8 cellular contexts compared by ENCODE assay signal in the genomic region with DNA sequence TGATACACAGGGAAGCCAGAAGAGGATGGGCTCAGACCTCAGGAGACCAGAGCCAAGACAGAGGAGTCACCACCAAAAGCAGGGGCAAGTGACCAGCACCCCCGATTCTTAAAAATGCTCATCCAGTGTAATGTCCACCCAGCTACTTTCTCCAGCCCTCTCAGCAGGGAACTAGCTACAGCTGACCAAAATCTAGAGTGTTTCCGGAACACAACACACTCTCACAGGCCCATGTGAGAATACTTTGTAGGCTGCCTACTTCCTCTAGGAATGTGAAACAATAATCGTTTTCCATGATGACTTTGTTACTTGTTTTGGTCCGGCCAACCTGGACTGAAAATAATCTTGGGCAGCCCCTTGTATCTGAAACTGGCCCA. TPM values are rescaled to one million over a fixed set of nuclear protein-coding genes. Genes with fewer than 3 reads are reported as not detected.
DNase-seq lines count a peak whose midpoint lies in the region; ATAC-seq and TF ChIP-seq lines count a peak whose summit lies in the region.

No MANE protein-coding gene starts in this region.

- no peak for TF ChIP-seq CTCF in activated B cell treated with CpG ODN at 0.5 μM for 24 hours (IDR thresholded peaks at IDR 0.05)
- no peak for TF ChIP-seq CTCF in liver (IDR thresholded peaks at IDR 0.05; ENCODE audit: low read depth, low read length, missing input control)

- peak overlapping the region; percentile 75 to 77 for H3K27ac ChIP-seq in liver (ENCODE audit: low read depth in 1 of 2, low read length in 2 of 2)

- 72% methylated on average over 4 of the region's 4 CpGs for WGBS in liver

- H3K4me3 ChIP-seq in liver (ENCODE audit: low read depth in 1 of 3, low read length in 3 of 3) = no peak overlapping the region

- no peaks in the 10 kb centered on the region for H3K9me3 ChIP-seq in liver (ENCODE audit: control insufficient read depth in 4 of 4, low read length in 3 of 4)

- H3K27me3 Mint-ChIP-seq in activated B cell treated with CpG ODN at 0.5 μM for 24 hours = no peaks in the 10 kb centered on the region

- peaks cover 0 to 13% (median 9%) of the 10 kb centered on the region in 4 donors for H3K36me3 ChIP-seq in liver (ENCODE audit: control insufficient read depth in 4 of 4, insufficient read depth in 3 of 4, low read depth in 1 of 4, low read length in 3 of 4)

- peaks cover 92% of the 10 kb centered on the region for H3K4me1 Mint-ChIP-seq in activated B cell treated with CpG ODN at 0.5 μM for 24 hours

- H3K27me3 ChIP-seq in liver (ENCODE audit: control insufficient read depth in 4 of 4, insufficient read depth in 4 of 4, low read length in 3 of 4) = no peaks in the 10 kb centered on the region

- DNase-seq in CD1c-positive myeloid dendritic cell (ENCODE audit: extremely low spot score) (peak; percentile 58), activated B cell treated with CpG ODN at 0.5 μM for 24 hours (no peak), UCSD-AML1 (lab: John Stamatoyannopoulos, UW; ENCODE audit: unreplicated experiment) (no peak), COLO668 (lab: John Stamatoyannopoulos, UW; ENCODE audit: unreplicated experiment) (no peak)

- intact Hi-C loops in activated B cell treated with CpG ODN at 0.5 μM for 24 hours (cut with micrococcal nuclease) = loop anchor here (1.0 to 5.0 kb wide), 14 partner anchors 15 to 517 kb away; partner anchors contain the start of genes ANAPC16, ASCC1, PSAP and SLC29A3

- peak overlapping the region; percentile 79 for H3K4me3 Mint-ChIP-seq in activated B cell treated with CpG ODN at 0.5 μM for 24 hours

- peaks cover 22% of the 10 kb centered on the region for H3K36me3 Mint-ChIP-seq in activated B cell treated with CpG ODN at 0.5 μM for 24 hours (ENCODE audit: low read depth)

- no peak overlapping the region for H3K9ac ChIP-seq in liver (ENCODE audit: low read depth in 1 of 2, low read length in 2 of 2)

- POLR2A ChIA-PET in activated B cell treated with CpG ODN at 0.5 μM for 24 hours (lab: Charles Lee) = interaction anchor here (0.6 to 8.5 kb wide), 18 partner anchors 9 to 495 kb away, joined by 3 to 125 read pairs (median 4); partner anchors contain the start of genes PSAP and VSIR

- CTCF ChIA-PET in activated B cell treated with CpG ODN at 0.5 μM for 24 hours (lab: Charles Lee) = interaction anchor here (0.9 to 6.0 kb wide), 7 partner anchors 15 to 212 kb away, joined by 3 to 85 read pairs (median 6); partner anchors contain the start of gene PSAP

- peaks cover 10 to 55% (median 30%) of the 10 kb centered on the region in 4 donors for H3K4me1 ChIP-seq in liver (ENCODE audit: control insufficient read depth in 4 of 4, insufficient read depth in 4 of 4, low read length in 3 of 4)

- ATAC-seq in GM21825 (IDR thresholded peaks at IDR 0.05; ENCODE audit: unreplicated experiment) = peak; percentile 32
- peak; percentile 0 for ATAC-seq in activated B cell treated with CpG ODN at 0.5 μM for 24 hours (ENCODE audit: low read depth)
- no peak for ATAC-seq in GM18861 (IDR thresholded peaks at IDR 0.05; ENCODE audit: unreplicated experiment)
- no peak for ATAC-seq in esophagus mucosa

- TF ChIP-seq RAD21 in liver (IDR thresholded peaks at IDR 0.05) = no peak

- H3K9me3 Mint-ChIP-seq in activated B cell treated with CpG ODN at 0.5 μM for 24 hours = no peaks in the 10 kb centered on the region

- H3K27ac Mint-ChIP-seq in activated B cell treated with CpG ODN at 0.5 μM for 24 hours = peak overlapping the region; percentile 95

TF ChIP-seq in liver, 16 proteins besides CTCF, POLR2A, EP300 and RAD21:
- no peak for TF ChIP-seq RXRA (IDR thresholded peaks at IDR 0.05)
- no peak for TF ChIP-seq GABPA (IDR thresholded peaks at IDR 0.05 in 1 of 2, conservative IDR thresholded peaks at IDR 0.05 in 1 of 2)
- TF ChIP-seq, protein P1, sequence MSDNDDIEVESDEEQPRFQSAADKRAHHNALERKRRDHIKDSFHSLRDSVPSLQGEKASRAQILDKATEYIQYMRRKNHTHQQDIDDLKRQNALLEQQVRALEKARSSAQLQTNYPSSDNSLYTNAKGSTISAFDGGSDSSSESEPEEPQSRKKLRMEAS (IDR thresholded peaks at IDR 0.05) = no peak
- TF ChIP-seq HNF4A (conservative IDR thresholded peaks at IDR 0.05) = no peak
- TF ChIP-seq REST (IDR thresholded peaks at IDR 0.05) = no peak
- TF ChIP-seq, protein P2, sequence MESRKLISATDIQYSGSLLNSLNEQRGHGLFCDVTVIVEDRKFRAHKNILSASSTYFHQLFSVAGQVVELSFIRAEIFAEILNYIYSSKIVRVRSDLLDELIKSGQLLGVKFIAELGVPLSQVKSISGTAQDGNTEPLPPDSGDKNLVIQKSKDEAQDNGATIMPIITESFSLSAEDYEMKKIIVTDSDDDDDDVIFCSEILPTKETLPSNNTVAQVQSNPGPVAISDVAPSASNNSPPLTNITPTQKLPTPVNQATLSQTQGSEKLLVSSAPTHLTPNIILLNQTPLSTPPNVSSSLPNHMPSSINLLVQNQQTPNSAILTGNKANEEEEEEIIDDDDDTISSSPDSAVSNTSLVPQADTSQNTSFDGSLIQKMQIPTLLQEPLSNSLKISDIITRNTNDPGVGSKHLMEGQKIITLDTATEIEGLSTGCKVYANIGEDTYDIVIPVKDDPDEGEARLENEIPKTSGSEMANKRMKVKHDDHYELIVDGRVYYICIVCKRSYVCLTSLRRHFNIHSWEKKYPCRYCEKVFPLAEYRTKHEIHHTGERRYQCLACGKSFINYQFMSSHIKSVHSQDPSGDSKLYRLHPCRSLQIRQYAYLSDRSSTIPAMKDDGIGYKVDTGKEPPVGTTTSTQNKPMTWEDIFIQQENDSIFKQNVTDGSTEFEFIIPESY (IDR thresholded peaks at IDR 0.05) = no peak
- no peak for TF ChIP-seq HNF4G (IDR thresholded peaks at IDR 0.05)
- TF ChIP-seq EGR1 (IDR thresholded peaks at IDR 0.05; ENCODE audit: low read depth in 2 of 2) = no peak
- TF ChIP-seq NR2F2 (IDR thresholded peaks at IDR 0.05) = no peak
- TF ChIP-seq FOXA2 (IDR thresholded peaks at IDR 0.05) = no peak
- TF ChIP-seq TAF1 (conservative IDR thresholded peaks at IDR 0.05) = no peak
- TF ChIP-seq ATF3 (IDR thresholded peaks at IDR 0.05) = no peak
- TF ChIP-seq FOXA1 (IDR thresholded peaks at IDR 0.05) = no peak
- no peak for TF ChIP-seq SP1 (IDR thresholded peaks at IDR 0.05)
- no peak for TF ChIP-seq YY1 (IDR thresholded peaks at IDR 0.05)
- no peak for TF ChIP-seq JUND (IDR thresholded peaks at IDR 0.05)

RNA-seq across cellular contexts. Expression of gene PSAP, which starts 14.5 kb away (rescaled TPM):
- total RNA-seq in activated B cell treated with CpG ODN at 0.5 μM for 24 hours = 207 and 210 TPM in 2 replicates
- total RNA-seq in liver = 100 to 1,000 TPM; 435 to 510 TPM
- polyA plus RNA-seq in liver = 100 to 1,000 TPM; 255 to 671 TPM
- 376 TPM for total RNA-seq in esophagus mucosa

Comparison
In these comparisons a context has a peak if more than half of its experiments do, and no peak if none do; other contexts are left out.
1. ATAC-seq: peak in GM21825 (single experiment) and activated B cell treated with CpG ODN at 0.5 μM for 24 hours (single experiment); none in GM18861 (single experiment) and esophagus mucosa (single experiment).